Comparison of ENCODE assay signal across 18 cellular contexts in the genomic region with DNA sequence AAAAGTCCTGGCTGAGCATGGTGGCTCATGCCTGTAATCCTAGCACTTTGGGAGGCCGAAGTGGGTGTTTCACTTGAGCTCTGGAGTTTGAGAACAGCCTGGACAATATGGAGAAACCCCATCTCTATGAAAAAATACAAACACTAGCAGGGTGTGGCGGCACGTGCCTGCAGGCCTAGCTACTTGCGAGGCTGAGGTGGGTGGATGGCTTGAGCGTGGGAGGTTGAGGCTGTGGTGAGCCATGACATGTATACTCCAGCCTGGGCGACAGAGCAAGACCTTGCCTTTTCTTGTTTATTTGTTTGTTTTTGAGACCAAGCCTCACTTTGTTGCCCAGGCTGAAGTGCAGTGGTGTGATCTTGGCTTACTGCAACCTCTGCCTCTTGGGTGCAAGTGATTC. TPM values are rescaled to one million over a fixed set of nuclear protein-coding genes. Genes with fewer than 3 reads are reported as not detected.
DNase-seq lines count a peak whose midpoint lies in the region; ATAC-seq and TF ChIP-seq lines count a peak whose summit lies in the region.
"Had no signal": no experiment of that assay in that cellular context is flagged by ENCODE, and none has a peak within 500 bp of the region (broad histone marks: within the 10 kb centered on the region; RNA-seq: fewer than 3 reads in every experiment).

No MANE protein-coding gene starts in this region.

- H3K27ac Mint-ChIP-seq in chondrocyte (ENCODE audit: unreplicated experiment), result no peak overlapping the region
- H3K27ac Mint-ChIP-seq in activated T-helper 17 cell treated with anti-CD3 and anti-CD28 coated beads, Interleukin-2, amount 50 U/mL, for 72 hours, result no peak overlapping the region
- H3K27ac Mint-ChIP-seq: B cell; CD4-positive, alpha-beta T cell; CD8-positive, alpha-beta T cell had no signal

- peaks cover 1% of the 10 kb centered on the region for H3K36me3 Mint-ChIP-seq in chondrocyte (ENCODE audit: low read depth)
- H3K36me3 Mint-ChIP-seq in activated T-helper 17 cell treated with anti-CD3 and anti-CD28 coated beads, Interleukin-2, amount 50 U/mL, for 72 hours (ENCODE audit: low read depth), result no peaks in the 10 kb centered on the region
- H3K36me3 Mint-ChIP-seq: CD8-positive, alpha-beta T cell had no signal

- H3K4me3 ChIP-seq in HEK293 (ENCODE audit: low read depth, low read length), result no peak overlapping the region
- H3K4me3 ChIP-seq: A549; BLaER1 treated with 17β-estradiol and CSF1 and Interleukin-3, amounts not matched to agents 10 nM and 100 nM had no signal

- no peaks in the 10 kb centered on the region for H3K36me3 ChIP-seq in HEK293 (ENCODE audit: control insufficient read depth in 2 of 2, insufficient read depth in 1 of 2, low read length in 2 of 2)
- H3K36me3 ChIP-seq: BLaER1 treated with 17β-estradiol and CSF1 and Interleukin-3, amounts not matched to agents 10 nM and 100 nM had no signal

- CTCF ChIA-PET in HEK293 (lab: Yijun Ruan, JAX), result no interaction called here

- no peaks in the 10 kb centered on the region for H3K9me3 Mint-ChIP-seq in chondrocyte (ENCODE audit: low read depth)
- H3K9me3 Mint-ChIP-seq in activated T-helper 17 cell treated with anti-CD3 and anti-CD28 coated beads, Interleukin-2, amount 50 U/mL, for 72 hours, result no peaks in the 10 kb centered on the region
- H3K9me3 Mint-ChIP-seq: CD4-positive, alpha-beta T cell; CD8-positive, alpha-beta T cell had no signal

- peaks cover 43% of the 10 kb centered on the region for H3K27me3 Mint-ChIP-seq in chondrocyte (ENCODE audit: low read depth)
- H3K27me3 Mint-ChIP-seq in activated T-helper 17 cell treated with anti-CD3 and anti-CD28 coated beads, Interleukin-2, amount 50 U/mL, for 72 hours, result no peaks in the 10 kb centered on the region
- H3K27me3 Mint-ChIP-seq: B cell; CD4-positive, alpha-beta T cell had no signal

- no peaks in the 10 kb centered on the region for H3K4me1 ChIP-seq in HEK293 (ENCODE audit: control insufficient read depth, insufficient read depth, low read length)

- POLR2A ChIA-PET in HEK293 (lab: Yijun Ruan, JAX), result no interaction called here

- peaks cover 6% of the 10 kb centered on the region for H3K4me1 Mint-ChIP-seq in chondrocyte (ENCODE audit: low read depth)
- H3K4me1 Mint-ChIP-seq in activated T-helper 17 cell treated with anti-CD3 and anti-CD28 coated beads, Interleukin-2, amount 50 U/mL, for 72 hours, result peaks cover 9% of the 10 kb centered on the region

- no peak overlapping the region for H3K4me3 Mint-ChIP-seq in chondrocyte (ENCODE audit: unreplicated experiment)
- no peak overlapping the region for H3K4me3 Mint-ChIP-seq in activated T-helper 17 cell treated with anti-CD3 and anti-CD28 coated beads, Interleukin-2, amount 50 U/mL, for 72 hours
- H3K4me3 Mint-ChIP-seq: B cell; CD4-positive, alpha-beta T cell; CD8-positive, alpha-beta T cell had no signal

- peak; percentile 39 for DNase-seq in chondrocyte (ENCODE audit: low spot score)
- peak; percentile 64 for DNase-seq in mesenteric fat pad (ENCODE audit: low spot score)
- no peak for DNase-seq in SK-N-DZ (ENCODE audit: low spot score)
- DNase-seq: AML-193; Caco-2; Calu3; CD8-positive, alpha-beta T cell; DMS79 treated with DMSO at 0.1 percent for 48 hours; GF-D8 had no signal

- ATAC-seq in HG03280 (IDR thresholded peaks at IDR 0.05; ENCODE audit: unreplicated experiment), result no peak
- no peak for ATAC-seq in activated T-helper 17 cell treated with anti-CD3 and anti-CD28 coated beads, Interleukin-2, amount 50 U/mL, for 72 hours (replicated peaks)
- ATAC-seq: A549; CD8-positive, alpha-beta T cell had no signal

- TF ChIP-seq CTCF in HEK293 (tag by site-specific recombination; IDR thresholded peaks at IDR 0.05), result no peak
- no peak for TF ChIP-seq CTCF in chondrocyte (IDR thresholded peaks at IDR 0.05)

- H3K27ac ChIP-seq in HEK293 (ENCODE audit: extremely low read depth, low read depth, low read length), result no peak overlapping the region
- H3K27ac ChIP-seq: 22Rv1; A549; BLaER1 treated with 17β-estradiol and CSF1 and Interleukin-3, amounts not matched to agents 10 nM and 100 nM; C4-2B had no signal

- no peaks in the 10 kb centered on the region for H3K9me3 ChIP-seq in HEK293 (ENCODE audit: control insufficient read depth, insufficient read depth, low read depth, low read length)
- H3K9me3 ChIP-seq: A549; BLaER1 treated with 17β-estradiol and CSF1 and Interleukin-3, amounts not matched to agents 10 nM and 100 nM; Caco-2 had no signal

TF ChIP-seq in HEK293, 187 proteins besides CTCF, POLR2A, EP300 and RAD21:
- TF ChIP-seq ZNF354C (tag by site-specific recombination; IDR thresholded peaks at IDR 0.05; ENCODE audit: borderline replicate concordance, low read depth), result no peak
- peak; percentile 45 for TF ChIP-seq ZFHX2 (tag by site-specific recombination; conservative IDR thresholded peaks at IDR 0.05)
- no peak for TF ChIP-seq ZNF324 (tag by site-specific recombination; IDR thresholded peaks at IDR 0.05)
- no peak for TF ChIP-seq ZNF501 (tag by site-specific recombination; IDR thresholded peaks at IDR 0.05)

RNA-seq across cellular contexts. Expression of a gene that starts 8.1 kb away (rescaled TPM):
- total RNA-seq in chondrocyte, result 12.2 to 16.8 TPM (median 13.8 TPM) in 3 replicates
- total RNA-seq in mesenteric fat pad, result 69.9 TPM
- total RNA-seq in activated T-helper 17 cell treated with anti-CD3 and anti-CD28 coated beads, Interleukin-2, amount 50 U/mL, for 72 hours, result 10 to 100 TPM; 12.3 to 25.4 TPM
- 5.7 and 7.4 TPM in 2 replicates for polyA plus RNA-seq in SK-N-DZ (2014; cell fraction: cytosol; rRNA removed)
- polyA plus RNA-seq in SK-N-DZ (2014; cell fraction: nucleus; rRNA removed), result 13.1 and 17.3 TPM in 2 replicates

RNA-seq across cellular contexts. Expression of a gene that starts 34.3 kb away (rescaled TPM):
- 22.7 to 33.1 TPM (median 31.9 TPM) in 3 replicates for total RNA-seq in chondrocyte
- 81.0 TPM for total RNA-seq in mesenteric fat pad
- total RNA-seq in activated T-helper 17 cell treated with anti-CD3 and anti-CD28 coated beads, Interleukin-2, amount 50 U/mL, for 72 hours, result 10 to 100 TPM in 1 of 2 donors, 1 to 10 TPM in 1; 8.7 to 18.9 TPM
- 2.1 and 2.7 TPM in 2 replicates for polyA plus RNA-seq in SK-N-DZ (2014; cell fraction: cytosol; rRNA removed)
- 1.1 and 2.1 TPM in 2 replicates for polyA plus RNA-seq in SK-N-DZ (2014; cell fraction: nucleus; rRNA removed)

RNA-seq across cellular contexts. Expression of a gene that starts 46.2 kb away (rescaled TPM):
- total RNA-seq in chondrocyte, result 6.7 to 10.8 TPM (median 9.6 TPM) in 3 replicates
- total RNA-seq in mesenteric fat pad, result 4.2 TPM
- under 1 TPM; 0.65 to 0.93 TPM for total RNA-seq in activated T-helper 17 cell treated with anti-CD3 and anti-CD28 coated beads, Interleukin-2, amount 50 U/mL, for 72 hours
- polyA plus RNA-seq in SK-N-DZ (2014; cell fraction: cytosol; rRNA removed), result 32.5 and 34.1 TPM in 2 replicates
- polyA plus RNA-seq in SK-N-DZ (2014; cell fraction: nucleus; rRNA removed), result 28.6 and 30.1 TPM in 2 replicates
